14 cellular contexts compared by ENCODE assay signal in genomic region chr16:10987361-10988163, GRCh38. TPM values are rescaled to one million over a fixed set of nuclear protein-coding genes. Genes with fewer than 3 reads are reported as not detected.
DNase-seq lines count a peak whose midpoint lies in the region; ATAC-seq and TF ChIP-seq lines count a peak whose summit lies in the region.
"Had no signal": no experiment of that assay in that cellular context is flagged by ENCODE, and none has a peak within 500 bp of the region (broad histone marks: within the 10 kb centered on the region; RNA-seq: fewer than 3 reads in every experiment).

No MANE protein-coding gene starts in this region.

- TF ChIP-seq POLR2A in spleen (IDR thresholded peaks at IDR 0.05) (no peak), gastrocnemius medialis (IDR thresholded peaks at IDR 0.05) (no peak)

- peaks cover 72% of the 10 kb centered on the region for H3K4me1 Mint-ChIP-seq in activated T-cell treated with anti-CD3 and anti-CD28 coated beads, Interleukin-2, amount 50 U/mL, for 4 hours (ENCODE audit: low read depth)
- H3K4me1 Mint-ChIP-seq in stimulated activated effector memory CD8-positive, alpha-beta T cell treated with anti-CD3 and anti-CD28 coated beads, Interleukin-12 subunit alpha, Interleukin-12 subunit beta, amount 100 ng/mL, for 72 hours = peaks cover 86% of the 10 kb centered on the region

- H3K27ac ChIP-seq in spleen (peak overlapping the region in 3 of 8 donors; percentile 11 to 35 (median 22)), gastrocnemius medialis (no peak overlapping the region)
- H3K27ac ChIP-seq: heart left ventricle had no signal

- ATAC-seq in activated T-cell treated with anti-CD3 and anti-CD28 coated beads, Interleukin-2, amount 50 U/mL, for 4 hours = peak; percentile 61
- peak; percentile 33 for ATAC-seq in HG02852 (IDR thresholded peaks at IDR 0.05; ENCODE audit: unreplicated experiment)
- ATAC-seq in activated naive CD4-positive, alpha-beta T cell treated with anti-CD3 and anti-CD28 coated beads, Interleukin-2, amount 50 U/mL, for 72 hours = peak; percentile 25 to 60
- ATAC-seq in stimulated activated effector memory CD8-positive, alpha-beta T cell treated with anti-CD3 and anti-CD28 coated beads, Interleukin-12 subunit alpha, Interleukin-12 subunit beta, amount 100 ng/mL, for 72 hours = peak; percentile 49
- no peak for ATAC-seq in gastrocnemius medialis
- ATAC-seq: heart left ventricle had no signal

- peaks cover 0 to 98% (median 14%) of the 10 kb centered on the region in 6 donors for H3K36me3 ChIP-seq in spleen
- no peaks in the 10 kb centered on the region for H3K36me3 ChIP-seq in gastrocnemius medialis

- H3K9me3 Mint-ChIP-seq in activated T-cell treated with anti-CD3 and anti-CD28 coated beads, Interleukin-2, amount 50 U/mL, for 4 hours = no peaks in the 10 kb centered on the region
- H3K9me3 Mint-ChIP-seq in activated naive CD4-positive, alpha-beta T cell treated with anti-CD3 and anti-CD28 coated beads, Interleukin-2, amount 50 U/mL, for 72 hours = no peaks in the 10 kb centered on the region
- H3K9me3 Mint-ChIP-seq in stimulated activated effector memory CD8-positive, alpha-beta T cell treated with anti-CD3 and anti-CD28 coated beads, Interleukin-12 subunit alpha, Interleukin-12 subunit beta, amount 100 ng/mL, for 72 hours = no peaks in the 10 kb centered on the region
- H3K9me3 Mint-ChIP-seq: neural crest cell had no signal

- H3K27me3 ChIP-seq in spleen (replicated peaks in 1 of 7) = no peaks in the 10 kb centered on the region
- H3K27me3 ChIP-seq in gastrocnemius medialis = no peaks in the 10 kb centered on the region
- H3K27me3 ChIP-seq: heart left ventricle had no signal

- H3K4me3 ChIP-seq in spleen = no peak overlapping the region
- H3K4me3 ChIP-seq in gastrocnemius medialis = no peak overlapping the region
- H3K4me3 ChIP-seq: heart left ventricle had no signal

- in situ Hi-C loops in gastrocnemius medialis (cut with MboI; ENCODE audit: low sequenced_read_pairs in 4 of 4) = no loop called here

- no peak for DNase-seq in activated T-cell treated with anti-CD3 and anti-CD28 coated beads, Interleukin-2, amount 50 U/mL, for 4 hours
- DNase-seq in activated T-cell treated with anti-CD3 and anti-CD28 coated beads for 4 hours (no peak), spleen (no peak), gastrocnemius medialis (no peak), inferior parietal cortex (ENCODE audit: extremely low spot score) (no peak)
- no peak for DNase-seq in activated naive CD4-positive, alpha-beta T cell treated with anti-CD3 and anti-CD28 coated beads, Interleukin-2, amount 50 U/mL, for 72 hours (ENCODE audit: low spot score in 2 of 2)
- peak in 1 of 2 donors; percentile 57 for DNase-seq in stimulated activated effector memory CD8-positive, alpha-beta T cell treated with anti-CD3 and anti-CD28 coated beads, Interleukin-12 subunit alpha, Interleukin-12 subunit beta, amount 100 ng/mL, for 72 hours (ENCODE audit: low spot score in 2 of 2)
- DNase-seq: heart left ventricle, islet precursor cell, NCI-H2029 treated with DMSO at 0.1 percent for 48 hours, Right ventricle myocardium superior, substantia nigra had no signal

- H3K4me3 Mint-ChIP-seq in activated T-cell treated with anti-CD3 and anti-CD28 coated beads, Interleukin-2, amount 50 U/mL, for 4 hours = peak overlapping the region; percentile 64
- peak overlapping the region; percentile 46 for H3K4me3 Mint-ChIP-seq in stimulated activated effector memory CD8-positive, alpha-beta T cell treated with anti-CD3 and anti-CD28 coated beads, Interleukin-12 subunit alpha, Interleukin-12 subunit beta, amount 100 ng/mL, for 72 hours
- H3K4me3 Mint-ChIP-seq: neural crest cell had no signal

- no peak for TF ChIP-seq CTCF in spleen (IDR thresholded peaks at IDR 0.05 in 8 of 11, conservative IDR thresholded peaks at IDR 0.05 in 3 of 11)
- no peak for TF ChIP-seq CTCF in gastrocnemius medialis (IDR thresholded peaks at IDR 0.05 in 4 of 5, conservative IDR thresholded peaks at IDR 0.05 in 1 of 5)

- peaks cover 2 to 40% (median 19%) of the 10 kb centered on the region in 6 donors for H3K4me1 ChIP-seq in spleen
- no peaks in the 10 kb centered on the region for H3K4me1 ChIP-seq in gastrocnemius medialis

- H3K27ac Mint-ChIP-seq in activated naive CD4-positive, alpha-beta T cell treated with anti-CD3 and anti-CD28 coated beads, Interleukin-2, amount 50 U/mL, for 72 hours = peak overlapping the region; percentile 86 to 97
- H3K27ac Mint-ChIP-seq in stimulated activated effector memory CD8-positive, alpha-beta T cell treated with anti-CD3 and anti-CD28 coated beads, Interleukin-12 subunit alpha, Interleukin-12 subunit beta, amount 100 ng/mL, for 72 hours = peak overlapping the region; percentile 75

- intact Hi-C loops in spleen (cut with DNase I; ENCODE audit: low total_unique reads) = no loop called here
- intact Hi-C loops in gastrocnemius medialis (cut with DNase I; ENCODE audit: low total_unique reads) = no loop called here

- H3K36me3 Mint-ChIP-seq in activated T-cell treated with anti-CD3 and anti-CD28 coated beads, Interleukin-2, amount 50 U/mL, for 4 hours (ENCODE audit: insufficient read depth) = peaks cover 33% of the 10 kb centered on the region
- peaks cover 13 to 31% of the 10 kb centered on the region in 2 donors for H3K36me3 Mint-ChIP-seq in activated naive CD4-positive, alpha-beta T cell treated with anti-CD3 and anti-CD28 coated beads, Interleukin-2, amount 50 U/mL, for 72 hours
- H3K36me3 Mint-ChIP-seq in stimulated activated effector memory CD8-positive, alpha-beta T cell treated with anti-CD3 and anti-CD28 coated beads, Interleukin-12 subunit alpha, Interleukin-12 subunit beta, amount 100 ng/mL, for 72 hours = peaks cover 60% of the 10 kb centered on the region

- H3K27me3 Mint-ChIP-seq in activated T-cell treated with anti-CD3 and anti-CD28 coated beads, Interleukin-2, amount 50 U/mL, for 4 hours (ENCODE audit: low read depth) = no peaks in the 10 kb centered on the region

- H3K9me3 ChIP-seq in spleen (no peaks in the 10 kb centered on the region), gastrocnemius medialis (no peaks in the 10 kb centered on the region)
- H3K9me3 ChIP-seq: heart left ventricle had no signal

- 39 to 55% (median 45%) methylated on average over 11 of the region's 11 CpGs for WGBS in spleen, 5 donors

RNA-seq across cellular contexts. Expression of gene CLEC16A, which starts 43.2 kb away (rescaled TPM):
- 10 to 100 TPM; 25.2 to 26.4 (median 26.3) TPM for total RNA-seq in activated T-cell treated with anti-CD3 and anti-CD28 coated beads, Interleukin-2, amount 50 U/mL, for 4 hours
- total RNA-seq in activated naive CD4-positive, alpha-beta T cell treated with anti-CD3 and anti-CD28 coated beads, Interleukin-2, amount 50 U/mL, for 72 hours = 10 to 100 TPM; 28.0 to 33.2 TPM
- total RNA-seq in spleen = 10 to 100 TPM; 32.1 to 54.6 (median 43.8) TPM
- 10 to 100 TPM in 1 of 3 donors, 1 to 10 TPM in 2; 7.3 to 15.9 (median 8.2) TPM for polyA plus RNA-seq in spleen
- total RNA-seq in gastrocnemius medialis = 10 to 100 TPM; 24.5 to 33.0 (median 29.3) TPM

RNA-seq across cellular contexts. Expression of gene DEXI, which starts 45.3 kb away (rescaled TPM):
- total RNA-seq in activated T-cell treated with anti-CD3 and anti-CD28 coated beads, Interleukin-2, amount 50 U/mL, for 4 hours = 10 to 100 TPM; 27.0 to 30.2 (median 29.5) TPM
- 10 to 100 TPM; 17.1 to 30.2 TPM for total RNA-seq in activated naive CD4-positive, alpha-beta T cell treated with anti-CD3 and anti-CD28 coated beads, Interleukin-2, amount 50 U/mL, for 72 hours
- 10 to 100 TPM; 25.4 to 81.5 (median 36.8) TPM for total RNA-seq in spleen
- polyA plus RNA-seq in spleen = 10 to 100 TPM; 14.9 to 29.0 (median 21.5) TPM
- total RNA-seq in gastrocnemius medialis = 100 to 1,000 TPM in 3 of 4 donors, 10 to 100 TPM in 1; 83.9 to 184 (median 127) TPM

Comparison
In these comparisons a context has a peak if more than half of its experiments do, and no peak if none do; other contexts are left out.
1. ATAC-seq: peak in activated T-cell treated with anti-CD3 and anti-CD28 coated beads, Interleukin-2, amount 50 U/mL, for 4 hours (2 of 2), HG02852 (single experiment), activated naive CD4-positive, alpha-beta T cell treated with anti-CD3 and anti-CD28 coated beads, Interleukin-2, amount 50 U/mL, for 72 hours (2 of 2) and stimulated activated effector memory CD8-positive, alpha-beta T cell treated with anti-CD3 and anti-CD28 coated beads, Interleukin-12 subunit alpha, Interleukin-12 subunit beta, amount 100 ng/mL, for 72 hours (single experiment); none in gastrocnemius medialis (0 of 2).